ENCODE assay signal across 24 cellular contexts in the genomic region with DNA sequence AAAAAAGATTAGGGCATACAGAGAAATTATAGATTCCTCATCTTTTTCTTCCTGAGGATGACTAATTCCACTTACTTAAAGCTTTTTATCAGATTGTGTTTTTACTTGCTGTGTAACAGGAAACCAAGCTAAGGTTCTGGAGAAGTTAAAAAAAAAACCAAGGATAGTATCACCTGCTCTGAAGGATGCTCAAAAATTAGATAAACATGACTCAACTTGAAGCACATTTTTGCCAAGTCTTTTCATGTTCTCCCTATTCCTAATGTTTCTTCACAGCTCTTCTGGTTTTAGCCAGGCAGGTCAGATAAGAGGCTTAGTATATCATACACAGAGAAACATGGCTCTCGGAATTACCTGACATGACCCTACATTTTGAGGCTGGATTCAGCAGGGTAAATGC.
DNase-seq lines count a peak whose midpoint lies in the region; ATAC-seq and TF ChIP-seq lines count a peak whose summit lies in the region.
"Had no signal": no experiment of that assay in that cellular context is flagged by ENCODE, and none has a peak within 500 bp of the region (broad histone marks: within the 10 kb centered on the region; RNA-seq: fewer than 3 reads in every experiment).

No MANE protein-coding gene starts in this region.

- no peak overlapping the region for H3K4me2 ChIP-seq in SK-N-SH

- CTCF ChIA-PET in HEK293 (lab: Yijun Ruan, JAX) (interaction anchor here (0.6 kb wide), 2 partner anchors 136 to 788 kb away, joined by 4 to 7 read pairs; no protein-coding TSS in a partner anchor), SK-N-SH (lab: Yijun Ruan, JAX) (no interaction called here)

- WGBS in SK-N-SH (ENCODE audit: low lambda C conversion rate) = 94% methylated on average over 1 of the region's 1 CpG

- peak; percentile 89 for ATAC-seq in foreskin keratinocyte
- ATAC-seq: activated T-helper 17 cell treated with anti-CD3 and anti-CD28 coated beads, Interleukin-2, amount 50 U/mL, for 72 hours; HCT116; stimulated activated naive B cell treated with anti-CD40 and anti-IgM and Interleukin-4, amounts not matched to agents 10 μg/mL and 1 μg/mL and 100 μg/mL, for 72 hours had no signal

- DNase-seq in DMS53 (lab: John Stamatoyannopoulos, UW) (peak; percentile 55), DMS53 treated with DMSO at 0.1 percent for 48 hours (lab: John Stamatoyannopoulos, UW; ENCODE audit: unreplicated experiment) (no peak), SK-N-SH (no peak), foreskin keratinocyte (peak; percentile 93 to 96)
- no peak for DNase-seq in activated CD4-positive, alpha-beta T cell treated with anti-CD3 and anti-CD28 coated beads, Interleukin-2, amount 50 U/mL, for 1 hour
- no peak for DNase-seq in stimulated activated CD4-positive, alpha-beta T cell treated with anti-CD3 and anti-CD28 coated beads, Interleukin-4, amount 100 ng/mL, for 4 hours
- no peak for DNase-seq in activated effector memory CD4-positive, alpha-beta T cell treated with anti-CD3 and anti-CD28 coated beads, Interleukin-2, amount 50 U/mL, for 16 hours
- DNase-seq: activated naive CD8-positive, alpha-beta T cell treated with anti-CD3 and anti-CD28 coated beads, Interleukin-2, amount 10 ng/mL, durations not matched to agents 7 days and 5 days; CD4-positive, alpha-beta memory T cell; DMS153; effector memory CD4-positive, alpha-beta T cell; kidney glomerular epithelial cell; mesenchymal stem cell; Peyer's patch; stimulated activated CD4-positive, alpha-beta T cell treated with anti-CD3 and anti-CD28 coated beads, Interleukin-2, amount 100 ng/mL, for 24 hours; stimulated activated naive B cell treated with anti-CD40 and anti-IgM and Interleukin-4, amounts not matched to agents 10 μg/mL and 1 μg/mL and 100 μg/mL, for 72 hours; testis; WERI-Rb-1 had no signal

- H3K9me3 ChIP-seq in HEK293 (ENCODE audit: control insufficient read depth, insufficient read depth, low read depth, low read length) = no peaks in the 10 kb centered on the region
- no peaks in the 10 kb centered on the region for H3K9me3 ChIP-seq in SK-N-SH
- H3K9me3 ChIP-seq: Peyer's patch, SJSA1, testis had no signal

- no peak for TF ChIP-seq RAD21 in SK-N-SH (IDR thresholded peaks at IDR 0.05; ENCODE audit: low read length)

- H3K4me3 ChIP-seq in HEK293 (ENCODE audit: low read depth, low read length) (no peak overlapping the region), SK-N-SH (ENCODE audit: low read depth in 2 of 2, low read length in 1 of 2) (no peak overlapping the region)
- H3K4me3 ChIP-seq: Peyer's patch, SJSA1, skin epidermis, testis had no signal

- POLR2A ChIA-PET in HEK293 (lab: Yijun Ruan, JAX) = no interaction called here
- POLR2A ChIA-PET in SK-N-SH (lab: Yijun Ruan, JAX) = no interaction called here

- H3K9ac ChIP-seq in SK-N-SH = no peak overlapping the region

- TF ChIP-seq EP300 in SK-N-SH (IDR thresholded peaks at IDR 0.05; ENCODE audit: borderline replicate concordance in 1 of 2, low read depth in 1 of 2, low read length in 1 of 2) = 0 out of 4 replicates have a peak, but pooled peaks of 1 of the 2 experiments have one; percentile 25

- TF ChIP-seq CTCF in HEK293 (tag by site-specific recombination; IDR thresholded peaks at IDR 0.05) = no peak
- TF ChIP-seq CTCF in SK-N-SH (IDR thresholded peaks at IDR 0.05) = no peak
- no peak for TF ChIP-seq CTCF in foreskin keratinocyte (conservative IDR thresholded peaks at IDR 0.05)

- H3K79me2 ChIP-seq in SK-N-SH (ENCODE audit: insufficient read depth) = 0 out of 2 replicates have a peak, but pooled peaks cover 2% of the 10 kb centered on the region

- no peaks in the 10 kb centered on the region for H3K36me3 ChIP-seq in HEK293 (ENCODE audit: control insufficient read depth in 2 of 2, insufficient read depth in 1 of 2, low read length in 2 of 2)
- H3K36me3 ChIP-seq in SK-N-SH (replicated peaks in 1 of 2; ENCODE audit: control insufficient read depth in 1 of 2, insufficient read depth in 2 of 2, low read length in 1 of 2) = no peaks in the 10 kb centered on the region
- H3K36me3 ChIP-seq: Peyer's patch, SJSA1, WERI-Rb-1 had no signal

- peaks cover 10% of the 10 kb centered on the region for H3F3A ChIP-seq in SK-N-SH (replicated peaks; ENCODE audit: insufficient read depth)

- H4K20me1 ChIP-seq in SK-N-SH (ENCODE audit: insufficient read depth) = no peaks in the 10 kb centered on the region

- no peaks in the 10 kb centered on the region for H3K27me3 ChIP-seq in SK-N-SH (ENCODE audit: insufficient read depth)
- no peaks in the 10 kb centered on the region for H3K27me3 ChIP-seq in foreskin keratinocyte
- H3K27me3 ChIP-seq: Peyer's patch, SJSA1, testis had no signal

- H3K27ac ChIP-seq in HEK293 (ENCODE audit: extremely low read depth, low read depth, low read length) (no peak overlapping the region), SK-N-SH (ENCODE audit: low read depth in 2 of 2, low read length in 1 of 2) (peak overlapping the region in 1 of 2 experiments; percentile 12; a peak in 1 of 4 replicates), foreskin keratinocyte (peak overlapping the region; percentile 91)
- H3K27ac ChIP-seq: 22Rv1, Peyer's patch, SJSA1, skin epidermis, testis had no signal

- H3K4me1 ChIP-seq in HEK293 (ENCODE audit: control insufficient read depth, insufficient read depth, low read length) (peaks cover 3% of the 10 kb centered on the region; the same call in 1 of the 2 replicates), SK-N-SH (ENCODE audit: control insufficient read depth in 1 of 2, insufficient read depth in 2 of 2, low read depth in 1 of 2, low read length in 1 of 2) (no peaks in the 10 kb centered on the region), foreskin keratinocyte (peaks cover 11% of the 10 kb centered on the region)
- H3K4me1 ChIP-seq: Peyer's patch, SJSA1, testis had no signal

- no peaks in the 10 kb centered on the region for H3K9me2 ChIP-seq in SK-N-SH

- H2AFZ ChIP-seq in SK-N-SH (ENCODE audit: low read depth) = no peak overlapping the region

TF ChIP-seq in HEK293, 187 proteins besides CTCF, POLR2A, EP300 and RAD21 (continues in another document):
- TF ChIP-seq KLF8 (tag by site-specific recombination; IDR thresholded peaks at IDR 0.05) = peak; percentile 47; the same call in 1 of the 2 replicates
- TF ChIP-seq, protein P1, sequence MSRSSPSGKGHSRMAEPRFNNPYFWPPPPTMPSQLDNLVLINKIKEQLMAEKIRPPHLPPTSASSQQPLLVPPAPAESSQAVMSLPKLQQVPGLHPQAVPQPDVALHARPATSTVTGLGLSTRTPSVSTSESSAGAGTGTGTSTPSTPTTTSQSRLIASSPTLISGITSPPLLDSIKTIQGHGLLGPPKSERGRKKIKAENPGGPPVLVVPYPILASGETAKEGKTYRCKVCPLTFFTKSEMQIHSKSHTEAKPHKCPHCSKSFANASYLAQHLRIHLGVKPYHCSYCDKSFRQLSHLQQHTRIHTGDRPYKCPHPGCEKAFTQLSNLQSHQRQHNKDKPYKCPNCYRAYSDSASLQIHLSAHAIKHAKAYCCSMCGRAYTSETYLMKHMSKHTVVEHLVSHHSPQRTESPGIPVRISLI (tag by site-specific recombination; IDR thresholded peaks at IDR 0.05) = 0 out of 2 replicates have a peak, but pooled peaks have one; percentile 22
- TF ChIP-seq, protein P2, sequence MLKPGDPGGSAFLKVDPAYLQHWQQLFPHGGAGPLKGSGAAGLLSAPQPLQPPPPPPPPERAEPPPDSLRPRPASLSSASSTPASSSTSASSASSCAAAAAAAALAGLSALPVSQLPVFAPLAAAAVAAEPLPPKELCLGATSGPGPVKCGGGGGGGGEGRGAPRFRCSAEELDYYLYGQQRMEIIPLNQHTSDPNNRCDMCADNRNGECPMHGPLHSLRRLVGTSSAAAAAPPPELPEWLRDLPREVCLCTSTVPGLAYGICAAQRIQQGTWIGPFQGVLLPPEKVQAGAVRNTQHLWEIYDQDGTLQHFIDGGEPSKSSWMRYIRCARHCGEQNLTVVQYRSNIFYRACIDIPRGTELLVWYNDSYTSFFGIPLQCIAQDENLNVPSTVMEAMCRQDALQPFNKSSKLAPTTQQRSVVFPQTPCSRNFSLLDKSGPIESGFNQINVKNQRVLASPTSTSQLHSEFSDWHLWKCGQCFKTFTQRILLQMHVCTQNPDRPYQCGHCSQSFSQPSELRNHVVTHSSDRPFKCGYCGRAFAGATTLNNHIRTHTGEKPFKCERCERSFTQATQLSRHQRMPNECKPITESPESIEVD (tag by site-specific recombination; IDR thresholded peaks at IDR 0.05) = peak; percentile 66
- no peak for TF ChIP-seq ZNF133 (tag by site-specific recombination; IDR thresholded peaks at IDR 0.05)
- no peak for TF ChIP-seq ZNF610 (tag by site-specific recombination; IDR thresholded peaks at IDR 0.05; ENCODE audit: borderline replicate concordance)

TF ChIP-seq in SK-N-SH, 30 proteins besides CTCF, POLR2A, EP300 and RAD21:
- TF ChIP-seq, protein P3, sequence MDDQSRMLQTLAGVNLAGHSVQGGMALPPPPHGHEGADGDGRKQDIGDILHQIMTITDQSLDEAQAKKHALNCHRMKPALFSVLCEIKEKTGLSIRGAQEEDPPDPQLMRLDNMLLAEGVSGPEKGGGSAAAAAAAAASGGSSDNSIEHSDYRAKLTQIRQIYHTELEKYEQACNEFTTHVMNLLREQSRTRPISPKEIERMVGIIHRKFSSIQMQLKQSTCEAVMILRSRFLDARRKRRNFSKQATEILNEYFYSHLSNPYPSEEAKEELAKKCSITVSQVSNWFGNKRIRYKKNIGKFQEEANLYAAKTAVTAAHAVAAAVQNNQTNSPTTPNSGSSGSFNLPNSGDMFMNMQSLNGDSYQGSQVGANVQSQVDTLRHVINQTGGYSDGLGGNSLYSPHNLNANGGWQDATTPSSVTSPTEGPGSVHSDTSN (IDR thresholded peaks at IDR 0.05) = peak; percentile 30; the same call in 1 of the 2 replicates
- TF ChIP-seq CHD2 (IDR thresholded peaks at IDR 0.05; ENCODE audit: low read length, partially characterized antibody) = no peak
- TF ChIP-seq TEAD4 (IDR thresholded peaks at IDR 0.05; ENCODE audit: borderline replicate concordance, insufficient read depth) = 0 out of 2 replicates have a peak, but pooled peaks have one; percentile 35
- no peak for TF ChIP-seq POLR2AphosphoS5 (IDR thresholded peaks at IDR 0.05; ENCODE audit: low read depth, low read length)
- TF ChIP-seq NFIC (IDR thresholded peaks at IDR 0.05; ENCODE audit: borderline replicate concordance) = peak; percentile 27; the same call in 1 of the 2 replicates
- TF ChIP-seq FOSL2 (IDR thresholded peaks at IDR 0.05; ENCODE audit: borderline replicate concordance, low read depth) = peak; percentile 27; the same call in 1 of the 2 replicates
- peak; percentile 49; the same call in 1 of the 2 replicates for TF ChIP-seq TCF12 (IDR thresholded peaks at IDR 0.05)

Comparison
In these comparisons a context has a peak if more than half of its experiments do, and no peak if none do; other contexts are left out.
1. DNase-seq: peak in DMS53 (single experiment) and foreskin keratinocyte (2 of 2); none in DMS53 treated with DMSO at 0.1 percent for 48 hours (single experiment), SK-N-SH (single experiment), activated CD4-positive, alpha-beta T cell treated with anti-CD3 and anti-CD28 coated beads, Interleukin-2, amount 50 U/mL, for 1 hour (single experiment), stimulated activated CD4-positive, alpha-beta T cell treated with anti-CD3 and anti-CD28 coated beads, Interleukin-4, amount 100 ng/mL, for 4 hours (0 of 2) and activated effector memory CD4-positive, alpha-beta T cell treated with anti-CD3 and anti-CD28 coated beads, Interleukin-2, amount 50 U/mL, for 16 hours (single experiment).